In genomic region chr15:62770752-62771151, GRCh38 we compare ENCODE assay signal across 12 cellular contexts.
DNase-seq lines count a peak whose midpoint lies in the region; ATAC-seq and TF ChIP-seq lines count a peak whose summit lies in the region.
"Had no signal": no experiment of that assay in that cellular context is flagged by ENCODE, and none has a peak within 500 bp of the region (broad histone marks: within the 10 kb centered on the region; RNA-seq: fewer than 3 reads in every experiment).

No MANE protein-coding gene starts in this region.

- peaks cover 92% of the 10 kb centered on the region for H3K36me3 ChIP-seq in adipocyte (ENCODE audit: control insufficient read depth, insufficient read depth, low read length, severe bottlenecking)

- peak; percentile 70 for DNase-seq in AG04449 (ENCODE audit: low read depth, low spot score)
- DNase-seq in HFF-Myc (ENCODE audit: extremely low read depth, low read depth) = peak; percentile 56
- DNase-seq in adipocyte (ENCODE audit: low read depth) = peak; percentile 64
- peak; percentile 38 for DNase-seq in hepatic stellate cell (ENCODE audit: low spot score)
- DNase-seq in DMS153 treated with DMSO at 0.1 percent for 48 hours (lab: John Stamatoyannopoulos, UW; ENCODE audit: unreplicated experiment) = no peak
- DNase-seq in stimulated activated naive CD4-positive, alpha-beta T cell treated with Interleukin-2 at 50 U/mL for 16 hours (lab: John Stamatoyannopoulos, UW) = no peak
- no peak for DNase-seq in lower leg skin (ENCODE audit: low spot score in 2 of 2)
- DNase-seq: kidney glomerular epithelial cell, NCI-H187 treated with DMSO at 0.1 percent for 48 hours, T-helper 9 cell had no signal

- intact Hi-C loops in lower leg skin (cut with DNase I; ENCODE audit: low total_unique reads) = no loop called here

- TF ChIP-seq CTCF in AG04449 (IDR thresholded peaks at IDR 0.05; ENCODE audit: insufficient read depth, low read length, missing control alignments) = no peak
- TF ChIP-seq CTCF in HFF-Myc (IDR thresholded peaks at IDR 0.05; ENCODE audit: low read depth, low read length, missing control alignments) = no peak
- TF ChIP-seq CTCF in lower leg skin (IDR thresholded peaks at IDR 0.05) = no peak

- no peak overlapping the region for H3K9ac ChIP-seq in adipocyte (ENCODE audit: low read length)

- POLR2A ChIA-PET in AG04449 (lab: Yijun Ruan, JAX) = interaction anchor here (0.6 to 1.2 kb wide), 6 partner anchors 11 to 425 kb away, joined by 3 to 4 read pairs (median 4); no protein-coding TSS in a partner anchor

- WGBS in lower leg skin, 2 donors = 72 to 73% methylated on average over 7 of the region's 7 CpGs

- ATAC-seq in GM21367 (IDR thresholded peaks at IDR 0.05; ENCODE audit: unreplicated experiment) = no peak

- TF ChIP-seq POLR2A in lower leg skin (IDR thresholded peaks at IDR 0.05) = no peak

- H3K4me3 ChIP-seq in AG04449 (ENCODE audit: low read depth, low read length) = no peak overlapping the region
- no peak overlapping the region for H3K4me3 ChIP-seq in HFF-Myc (replicated peaks; ENCODE audit: low read depth, low read length)
- H3K4me3 ChIP-seq in adipocyte (ENCODE audit: low read length) = no peak overlapping the region
- no peak overlapping the region for H3K4me3 ChIP-seq in lower leg skin (ENCODE audit: low read depth, poor library complexity, severe bottlenecking)
- H3K4me3 ChIP-seq: adrenal gland had no signal

- CTCF ChIA-PET in AG04449 (lab: Yijun Ruan, JAX) = interaction anchor here (1.0 to 1.6 kb wide), 5 partner anchors 12 to 323 kb away, joined by 3 to 7 read pairs (median 4); no protein-coding TSS in a partner anchor

- H3K9me3 ChIP-seq in adipocyte (ENCODE audit: control insufficient read depth, low read length) = no peaks in the 10 kb centered on the region
- H3K9me3 ChIP-seq: adrenal gland had no signal

- peaks cover 10% of the 10 kb centered on the region for H3K4me1 ChIP-seq in adipocyte (ENCODE audit: control insufficient read depth, insufficient read depth, low read length)
- H3K4me1 ChIP-seq: adrenal gland had no signal

- no peaks in the 10 kb centered on the region for H3K27me3 ChIP-seq in adipocyte (replicated peaks; ENCODE audit: control insufficient read depth, insufficient read depth, low read length)
- H3K27me3 ChIP-seq: adrenal gland had no signal

Comparison
In these comparisons a context has a peak if more than half of its experiments do, and no peak if none do; other contexts are left out.
1. DNase-seq: peak in AG04449 (single experiment), HFF-Myc (single experiment), adipocyte (single experiment) and hepatic stellate cell (single experiment); none in DMS153 treated with DMSO at 0.1 percent for 48 hours (single experiment), stimulated activated naive CD4-positive, alpha-beta T cell treated with Interleukin-2 at 50 U/mL for 16 hours (single experiment) and lower leg skin (0 of 2).